ENCODE assay signal across 8 cellular contexts in the genomic region with DNA sequence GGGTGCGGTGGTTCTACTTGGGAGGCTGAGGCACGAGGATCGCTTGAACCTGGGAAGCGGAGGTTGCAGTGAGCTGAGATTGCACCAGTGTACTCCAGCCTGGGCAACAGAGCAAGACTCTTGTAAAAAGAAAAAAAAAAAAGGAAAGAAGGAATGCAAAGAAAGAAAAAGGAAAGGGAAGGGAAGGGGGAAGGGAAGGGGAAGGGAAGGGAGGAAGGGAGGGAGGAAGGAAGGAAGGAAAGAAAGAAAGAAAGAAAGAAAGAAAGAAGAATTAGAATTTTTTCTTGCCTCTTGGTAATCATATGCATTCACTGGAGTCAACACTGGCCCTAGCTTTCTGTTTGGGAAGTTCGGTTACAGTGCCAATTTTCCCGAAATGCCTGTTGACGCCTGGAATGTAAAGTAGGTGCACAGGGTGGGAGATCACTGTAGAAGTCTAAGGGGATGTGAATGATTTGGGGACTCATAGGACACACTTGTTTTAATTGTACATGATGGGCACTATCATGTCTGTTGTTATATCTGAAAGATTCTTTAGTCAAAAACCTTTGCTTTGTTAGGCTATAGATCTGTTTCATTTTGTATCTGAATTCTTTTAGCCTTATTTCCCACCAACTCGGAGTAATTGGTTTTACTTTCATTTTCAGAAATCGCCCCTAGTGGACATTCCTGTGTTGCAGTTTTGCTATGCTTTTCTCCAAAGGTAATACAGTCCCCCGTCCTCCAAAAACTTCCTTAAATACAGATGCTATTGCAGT. TPM values are rescaled to one million over a fixed set of nuclear protein-coding genes. Genes with fewer than 3 reads are reported as not detected.
DNase-seq lines count a peak whose midpoint lies in the region; ATAC-seq and TF ChIP-seq lines count a peak whose summit lies in the region.

No MANE protein-coding gene starts in this region.

- H3K9ac ChIP-seq in endodermal cell (ENCODE audit: extremely low read depth, low read length, poor library complexity, severe bottlenecking) = no peak overlapping the region

- ATAC-seq in CD8-positive, alpha-beta T cell = peak; percentile 93
- no peak for ATAC-seq in GM19467 (IDR thresholded peaks at IDR 0.05; ENCODE audit: unreplicated experiment)

- no peaks in the 10 kb centered on the region for H3K9me3 ChIP-seq in CD8-positive, alpha-beta T cell (ENCODE audit: low read length)
- no peaks in the 10 kb centered on the region for H3K9me3 ChIP-seq in endodermal cell (ENCODE audit: control insufficient read depth, low read length)
- H3K9me3 ChIP-seq in mononuclear cell (ENCODE audit: low read depth, low read length) = no peaks in the 10 kb centered on the region

- WGBS in endodermal cell (ENCODE audit: insufficient coverage in 1 of 2, insufficient read length in 1 of 2), 2 experiments = 67 to 77% methylated on average over 5 to 10 of the region's 10 CpGs

- H3K4me3 ChIP-seq in CD8-positive, alpha-beta T cell (ENCODE audit: low read depth, low read length) = peak overlapping the region; percentile 53
- H3K4me3 ChIP-seq in endodermal cell (ENCODE audit: low read length) (no peak overlapping the region), mononuclear cell (ENCODE audit: low read length) (peak overlapping the region; percentile 37)

- peaks cover 53% of the 10 kb centered on the region for H3K36me3 Mint-ChIP-seq in CD8-positive, alpha-beta T cell
- H3K36me3 Mint-ChIP-seq in endodermal cell (ENCODE audit: low read depth) = peaks cover 3% of the 10 kb centered on the region

- intact Hi-C loops in CD8-positive, alpha-beta T cell (cut with DNase I, micrococcal nuclease) = loop anchor here (1.0 to 5.0 kb wide), 6 partner anchors 29 to 103 kb away; a partner anchor contains a TSS

- CTCF ChIA-PET in CD8-positive, alpha-beta T cell (lab: Charles Lee) = interaction anchor here (0.6 to 1.9 kb wide), 21 partner anchors 10 to 124 kb away, joined by 3 to 6 read pairs (median 3); no protein-coding TSS in a partner anchor

- peaks cover 9% of the 10 kb centered on the region for H3K4me1 ChIP-seq in CD8-positive, alpha-beta T cell (ENCODE audit: insufficient read depth, low read length)
- no peaks in the 10 kb centered on the region for H3K4me1 ChIP-seq in endodermal cell (ENCODE audit: control insufficient read depth, insufficient read depth, low read length)
- peaks cover 30% of the 10 kb centered on the region for H3K4me1 ChIP-seq in mononuclear cell (ENCODE audit: insufficient read depth, low read length)

- peaks cover 12% of the 10 kb centered on the region for H3K4me1 Mint-ChIP-seq in CD8-positive, alpha-beta T cell (ENCODE audit: low read depth)
- no peaks in the 10 kb centered on the region for H3K4me1 Mint-ChIP-seq in endodermal cell

- H3K36me3 ChIP-seq in CD8-positive, alpha-beta T cell (ENCODE audit: insufficient read depth, low read length) = no peaks in the 10 kb centered on the region
- no peaks in the 10 kb centered on the region for H3K36me3 ChIP-seq in endodermal cell (ENCODE audit: control insufficient read depth, insufficient read depth, low read length)

- no peaks in the 10 kb centered on the region for H3K9me3 Mint-ChIP-seq in CD8-positive, alpha-beta T cell
- H3K9me3 Mint-ChIP-seq in endodermal cell = no peaks in the 10 kb centered on the region

- POLR2A ChIA-PET in CD8-positive, alpha-beta T cell (lab: Charles Lee) = interaction anchor here (1.8 kb wide), 1 partner anchor 60 kb away, joined by 8 read pairs; a partner anchor contains a TSS

- H3K4me3 Mint-ChIP-seq in CD8-positive, alpha-beta T cell = peak overlapping the region; percentile 86
- no peak overlapping the region for H3K4me3 Mint-ChIP-seq in endodermal cell

- no peaks in the 10 kb centered on the region for H3K27me3 ChIP-seq in CD8-positive, alpha-beta T cell (ENCODE audit: insufficient read depth, low read length)
- H3K27me3 ChIP-seq in endodermal cell (ENCODE audit: control insufficient read depth, insufficient read depth, low read length, poor library complexity, severe bottlenecking) (no peaks in the 10 kb centered on the region), mononuclear cell (ENCODE audit: insufficient read depth, low read length) (no peaks in the 10 kb centered on the region)

- peak in 6 of 7 experiments; percentile 19 to 52 (median 48) for DNase-seq in CD8-positive, alpha-beta T cell
- peak; percentile 67 for DNase-seq in GM20000 (ENCODE audit: low spot score)
- peak; percentile 49 for DNase-seq in NCI-H2227 treated with DMSO at 0.1 percent for 48 hours (lab: John Stamatoyannopoulos, UW)
- DNase-seq in activated CD4-positive, alpha-beta T cell treated with anti-CD3 and anti-CD28 coated beads for 4 hours = peak; percentile 21 to 60
- DNase-seq in endodermal cell = peak; percentile 63
- DNase-seq in superior temporal gyrus (ENCODE audit: extremely low spot score) = peak; percentile 90

- peak overlapping the region; percentile 91 for H3K27ac Mint-ChIP-seq in CD8-positive, alpha-beta T cell
- H3K27ac Mint-ChIP-seq in endodermal cell = no peak overlapping the region

- peak; percentile 83 for TF ChIP-seq CTCF in CD8-positive, alpha-beta T cell (IDR thresholded peaks at IDR 0.05)
- TF ChIP-seq CTCF in GM20000 (IDR thresholded peaks at IDR 0.05; ENCODE audit: extremely low read depth, missing control alignments) = peak; percentile 37
- TF ChIP-seq CTCF in endodermal cell (conservative IDR thresholded peaks at IDR 0.05) = peak; percentile 80

- H3K27ac ChIP-seq in CD8-positive, alpha-beta T cell (ENCODE audit: low read depth, low read length) = peak overlapping the region; percentile 53
- no peak overlapping the region for H3K27ac ChIP-seq in endodermal cell (ENCODE audit: low read depth, low read length)

- no peaks in the 10 kb centered on the region for H3K27me3 Mint-ChIP-seq in CD8-positive, alpha-beta T cell (ENCODE audit: low read depth)
- H3K27me3 Mint-ChIP-seq in endodermal cell (ENCODE audit: insufficient read depth) = no peaks in the 10 kb centered on the region

RNA-seq across cellular contexts. Expression of a gene that starts 59.8 kb away (rescaled TPM):
- total RNA-seq in CD8-positive, alpha-beta T cell = 10 to 100 TPM; 48.7 to 52.1 TPM
- 10 to 100 TPM; 17.8 to 23.3 TPM for total RNA-seq in endodermal cell
- polyA plus RNA-seq in endodermal cell (2013, experiment 1 of 2) = 21.3 TPM
- polyA plus RNA-seq in endodermal cell (2013, experiment 2 of 2) = 22.7 TPM
- 117 TPM for total RNA-seq in mononuclear cell
